In genomic region chr9:113185271-113185670, GRCh38 we compare ENCODE assay signal across 16 cellular contexts. TPM values are rescaled to one million over a fixed set of nuclear protein-coding genes. Genes with fewer than 3 reads are reported as not detected.
DNase-seq lines count a peak whose midpoint lies in the region; ATAC-seq and TF ChIP-seq lines count a peak whose summit lies in the region.
"Had no signal": no experiment of that assay in that cellular context is flagged by ENCODE, and none has a peak within 500 bp of the region (broad histone marks: within the 10 kb centered on the region; RNA-seq: fewer than 3 reads in every experiment).

No MANE protein-coding gene starts in this region.

- H3K9me2 ChIP-seq in GM23248 (ENCODE audit: insufficient read depth) = no peaks in the 10 kb centered on the region

- peak overlapping the region; percentile 61 for H3K4me3 Mint-ChIP-seq in endothelial cell (ENCODE audit: unreplicated experiment)
- H3K4me3 Mint-ChIP-seq: CD4-positive, CD25-positive, alpha-beta regulatory T cell had no signal

- peaks cover 23% of the 10 kb centered on the region for H3F3A ChIP-seq in GM23248 (ENCODE audit: insufficient read depth)

- H3K4me1 ChIP-seq in GM23248 (ENCODE audit: insufficient read depth) = peaks cover 36% of the 10 kb centered on the region
- H3K4me1 ChIP-seq: Peyer's patch had no signal

- H3K27me3 ChIP-seq in GM23248 (replicated peaks; ENCODE audit: insufficient read depth) = no peaks in the 10 kb centered on the region
- H3K27me3 ChIP-seq: Peyer's patch had no signal

- DNase-seq in GM23248 (peak; percentile 19), RPMI7951 (ENCODE audit: low read depth) (peak; percentile 3), endothelial cell (ENCODE audit: low spot score) (no peak), medulla oblongata (ENCODE audit: extremely low spot score) (peak; percentile 47), T-helper 2 cell (no peak), NCI-H345 (lab: John Stamatoyannopoulos, UW) (no peak), NCI-H446 (lab: John Stamatoyannopoulos, UW) (no peak)
- DNase-seq: AML-193; CD4-positive, CD25-positive, alpha-beta regulatory T cell; DMS79 treated with DMSO at 0.1 percent for 48 hours; KBM-7; NCI-H1092; NCI-H1694 treated with DMSO at 0.1 percent for 48 hours; Peyer's patch had no signal

- no peaks in the 10 kb centered on the region for H3K9me3 ChIP-seq in GM23248 (ENCODE audit: low read depth)
- H3K9me3 ChIP-seq: Peyer's patch had no signal

- H4K20me1 ChIP-seq in GM23248 (ENCODE audit: insufficient read depth) = no peaks in the 10 kb centered on the region

- H3K27ac ChIP-seq in GM23248 = peak overlapping the region; percentile 48; the same call in 1 of the 2 replicates
- H3K27ac ChIP-seq: Peyer's patch had no signal

- 97 to 98% methylated on average over 4 of the region's 4 CpGs for WGBS in GM23248 (ENCODE audit: low coverage in 1 of 2, low lambda C conversion rate in 2 of 2, missing lambda C conversion rate in 2 of 2), 2 experiments

- H2AFZ ChIP-seq in GM23248 = no peak overlapping the region

- peaks cover 8% of the 10 kb centered on the region for H3K4me1 Mint-ChIP-seq in endothelial cell (ENCODE audit: unreplicated experiment)

- no peaks in the 10 kb centered on the region for H3K9me3 Mint-ChIP-seq in endothelial cell (ENCODE audit: unreplicated experiment)
- H3K9me3 Mint-ChIP-seq: CD4-positive, CD25-positive, alpha-beta regulatory T cell had no signal

- H3K27me3 Mint-ChIP-seq in endothelial cell (ENCODE audit: unreplicated experiment) = no peaks in the 10 kb centered on the region
- H3K27me3 Mint-ChIP-seq: CD4-positive, CD25-positive, alpha-beta regulatory T cell had no signal

- no peak overlapping the region for H3K4me3 ChIP-seq in GM23248
- H3K4me3 ChIP-seq: Peyer's patch had no signal

- peaks cover 32% of the 10 kb centered on the region for H3K36me3 Mint-ChIP-seq in endothelial cell (ENCODE audit: low read depth, unreplicated experiment)

- no peaks in the 10 kb centered on the region for H3K79me2 ChIP-seq in GM23248 (ENCODE audit: insufficient read depth)

- H3K9ac ChIP-seq in GM23248 = 0 out of 2 replicates have a peak overlapping the region, but pooled peaks have one; percentile 22

- no peak overlapping the region for H3K27ac Mint-ChIP-seq in endothelial cell (ENCODE audit: unreplicated experiment)

- in situ Hi-C loops in GM23248 (cut with MboI) = no loop called here

- TF ChIP-seq CTCF in endothelial cell (IDR thresholded peaks at IDR 0.05; ENCODE audit: unreplicated experiment) = no peak

- peaks cover 58% of the 10 kb centered on the region for H3K36me3 ChIP-seq in GM23248 (ENCODE audit: low read depth)

- ATAC-seq in SK-N-SH treated with all-trans-retinoic acid at 6 μM for 48 hours = no peak
- ATAC-seq: HCT116 had no signal

- H3K4me2 ChIP-seq in GM23248 (ENCODE audit: unreplicated experiment) = no peak overlapping the region

TF ChIP-seq in SK-N-SH treated with all-trans-retinoic acid at 6 μM for 48 hours, 23 proteins besides CTCF, POLR2A, EP300 and RAD21:
- no peak for TF ChIP-seq ZNF565 (CRISPR knock-in tag; conservative IDR thresholded peaks at IDR 0.05; ENCODE audit: low read depth)
- TF ChIP-seq SNAI2 (CRISPR knock-in tag; IDR thresholded peaks at IDR 0.05) = no peak
- no peak for TF ChIP-seq RARB (CRISPR knock-in tag; IDR thresholded peaks at IDR 0.05)
- no peak for TF ChIP-seq BACH2 (CRISPR knock-in tag; IDR thresholded peaks at IDR 0.05; ENCODE audit: borderline replicate concordance)
- no peak for TF ChIP-seq ZNF70 (CRISPR knock-in tag; IDR thresholded peaks at IDR 0.05)
- TF ChIP-seq TCF4 (CRISPR knock-in tag; IDR thresholded peaks at IDR 0.05; ENCODE audit: borderline replicate concordance) = no peak
- TF ChIP-seq TOX (CRISPR knock-in tag; IDR thresholded peaks at IDR 0.05; ENCODE audit: borderline replicate concordance) = no peak
- TF ChIP-seq, protein P1, sequence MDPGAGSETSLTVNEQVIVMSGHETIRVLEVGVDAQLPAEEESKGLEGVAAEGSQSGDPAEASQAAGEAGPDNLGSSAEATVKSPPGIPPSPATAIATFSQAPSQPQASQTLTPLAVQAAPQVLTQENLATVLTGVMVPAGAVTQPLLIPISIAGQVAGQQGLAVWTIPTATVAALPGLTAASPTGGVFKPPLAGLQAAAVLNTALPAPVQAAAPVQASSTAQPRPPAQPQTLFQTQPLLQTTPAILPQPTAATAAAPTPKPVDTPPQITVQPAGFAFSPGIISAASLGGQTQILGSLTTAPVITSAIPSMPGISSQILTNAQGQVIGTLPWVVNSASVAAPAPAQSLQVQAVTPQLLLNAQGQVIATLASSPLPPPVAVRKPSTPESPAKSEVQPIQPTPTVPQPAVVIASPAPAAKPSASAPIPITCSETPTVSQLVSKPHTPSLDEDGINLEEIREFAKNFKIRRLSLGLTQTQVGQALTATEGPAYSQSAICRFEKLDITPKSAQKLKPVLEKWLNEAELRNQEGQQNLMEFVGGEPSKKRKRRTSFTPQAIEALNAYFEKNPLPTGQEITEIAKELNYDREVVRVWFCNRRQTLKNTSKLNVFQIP (CRISPR knock-in tag; IDR thresholded peaks at IDR 0.05; ENCODE audit: borderline replicate concordance, low read depth) = no peak
- TF ChIP-seq ZC3H10 (CRISPR knock-in tag; IDR thresholded peaks at IDR 0.05) = no peak
- TF ChIP-seq, protein P2, sequence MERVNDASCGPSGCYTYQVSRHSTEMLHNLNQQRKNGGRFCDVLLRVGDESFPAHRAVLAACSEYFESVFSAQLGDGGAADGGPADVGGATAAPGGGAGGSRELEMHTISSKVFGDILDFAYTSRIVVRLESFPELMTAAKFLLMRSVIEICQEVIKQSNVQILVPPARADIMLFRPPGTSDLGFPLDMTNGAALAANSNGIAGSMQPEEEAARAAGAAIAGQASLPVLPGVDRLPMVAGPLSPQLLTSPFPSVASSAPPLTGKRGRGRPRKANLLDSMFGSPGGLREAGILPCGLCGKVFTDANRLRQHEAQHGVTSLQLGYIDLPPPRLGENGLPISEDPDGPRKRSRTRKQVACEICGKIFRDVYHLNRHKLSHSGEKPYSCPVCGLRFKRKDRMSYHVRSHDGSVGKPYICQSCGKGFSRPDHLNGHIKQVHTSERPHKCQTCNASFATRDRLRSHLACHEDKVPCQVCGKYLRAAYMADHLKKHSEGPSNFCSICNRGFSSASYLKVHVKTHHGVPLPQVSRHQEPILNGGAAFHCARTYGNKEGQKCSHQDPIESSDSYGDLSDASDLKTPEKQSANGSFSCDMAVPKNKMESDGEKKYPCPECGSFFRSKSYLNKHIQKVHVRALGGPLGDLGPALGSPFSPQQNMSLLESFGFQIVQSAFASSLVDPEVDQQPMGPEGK (CRISPR knock-in tag; IDR thresholded peaks at IDR 0.05; ENCODE audit: borderline replicate concordance) = no peak
- TF ChIP-seq PPARA (CRISPR knock-in tag; IDR thresholded peaks at IDR 0.05; ENCODE audit: borderline replicate concordance) = no peak
- TF ChIP-seq ISL1 (CRISPR knock-in tag; IDR thresholded peaks at IDR 0.05) = no peak
- TF ChIP-seq OSR1 (CRISPR knock-in tag; IDR thresholded peaks at IDR 0.05) = no peak
- no peak for TF ChIP-seq GLIS3 (CRISPR knock-in tag; IDR thresholded peaks at IDR 0.05)
- no peak for TF ChIP-seq ESRRG (CRISPR knock-in tag; IDR thresholded peaks at IDR 0.05)
- TF ChIP-seq, protein P3, sequence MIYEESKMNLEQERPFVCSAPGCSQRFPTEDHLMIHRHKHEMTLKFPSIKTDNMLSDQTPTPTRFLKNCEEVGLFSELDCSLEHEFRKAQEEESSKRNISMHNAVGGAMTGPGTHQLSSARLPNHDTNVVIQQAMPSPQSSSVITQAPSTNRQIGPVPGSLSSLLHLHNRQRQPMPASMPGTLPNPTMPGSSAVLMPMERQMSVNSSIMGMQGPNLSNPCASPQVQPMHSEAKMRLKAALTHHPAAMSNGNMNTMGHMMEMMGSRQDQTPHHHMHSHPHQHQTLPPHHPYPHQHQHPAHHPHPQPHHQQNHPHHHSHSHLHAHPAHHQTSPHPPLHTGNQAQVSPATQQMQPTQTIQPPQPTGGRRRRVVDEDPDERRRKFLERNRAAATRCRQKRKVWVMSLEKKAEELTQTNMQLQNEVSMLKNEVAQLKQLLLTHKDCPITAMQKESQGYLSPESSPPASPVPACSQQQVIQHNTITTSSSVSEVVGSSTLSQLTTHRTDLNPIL (CRISPR knock-in tag; IDR thresholded peaks at IDR 0.05; ENCODE audit: low read depth) = no peak
- TF ChIP-seq CSDC2 (CRISPR knock-in tag; IDR thresholded peaks at IDR 0.05) = no peak
- no peak for TF ChIP-seq ZFP3 (CRISPR knock-in tag; IDR thresholded peaks at IDR 0.05)

RNA-seq across cellular contexts. Expression of gene SLC31A2, which starts 34.5 kb away (rescaled TPM):
- 11.1 and 20.8 TPM in 2 replicates for total RNA-seq in GM23248 (2014; rRNA removed; shearing (Covaris generic))
- 15.0 and 17.0 TPM in 2 replicates for polyA plus RNA-seq in GM23248 (2016; fragmentation: Nextera tagmentation; extraction: Ambion mirVana)
- total RNA-seq in RPMI7951 (2014; rRNA removed; shearing (Covaris generic)) = 11.4 and 13.3 TPM in 2 replicates
- total RNA-seq in endothelial cell (ENCODE audit: unreplicated experiment) = 2.1 TPM

RNA-seq across cellular contexts. Expression of gene FKBP15, which starts 35.8 kb away (rescaled TPM):
- 23.1 and 26.1 TPM in 2 replicates for total RNA-seq in GM23248 (2014; rRNA removed; shearing (Covaris generic))
- polyA plus RNA-seq in GM23248 (2016; fragmentation: Nextera tagmentation; extraction: Ambion mirVana) = 17.8 and 18.6 TPM in 2 replicates
- 15.0 and 19.1 TPM in 2 replicates for total RNA-seq in RPMI7951 (2014; rRNA removed; shearing (Covaris generic))
- total RNA-seq in endothelial cell (ENCODE audit: unreplicated experiment) = 30.2 TPM

RNA-seq across cellular contexts. Expression of gene SLC31A1, which starts 36.1 kb away (rescaled TPM):
- total RNA-seq in GM23248 (2014; rRNA removed; shearing (Covaris generic)) = 33.6 and 35.8 TPM in 2 replicates
- polyA plus RNA-seq in GM23248 (2016; fragmentation: Nextera tagmentation; extraction: Ambion mirVana) = 36.4 and 37.1 TPM in 2 replicates
- total RNA-seq in RPMI7951 (2014; rRNA removed; shearing (Covaris generic)) = 14.9 and 16.9 TPM in 2 replicates
- total RNA-seq in endothelial cell (ENCODE audit: unreplicated experiment) = 23.2 TPM

Comparison
In these comparisons a context has a peak if more than half of its experiments do, and no peak if none do; other contexts are left out.
1. DNase-seq: peak in GM23248 (single experiment), RPMI7951 (single experiment) and medulla oblongata (single experiment); none in endothelial cell (single experiment), T-helper 2 cell (0 of 5), NCI-H345 (single experiment) and NCI-H446 (0 of 2).